In genomic region chr1:22976461-22977243, GRCh38 we compare ENCODE assay signal across 8 cellular contexts. TPM values are rescaled to one million over a fixed set of nuclear protein-coding genes. Genes with fewer than 3 reads are reported as not detected.
DNase-seq lines count a peak whose midpoint lies in the region; ATAC-seq and TF ChIP-seq lines count a peak whose summit lies in the region.

No MANE protein-coding gene starts in this region.

- H3K4me3 ChIP-seq in esophagus muscularis mucosa, result no peak overlapping the region
- H3K4me3 ChIP-seq in naive thymus-derived CD4-positive, alpha-beta T cell (ENCODE audit: low read length), result no peak overlapping the region

- TF ChIP-seq EP300 in esophagus muscularis mucosa (IDR thresholded peaks at IDR 0.05), result no peak

- 44% methylated on average over 7 of the region's 9 CpGs for WGBS in esophagus muscularis mucosa

- DNase-seq in GDM1 (lab: John Stamatoyannopoulos, UW), result peak; percentile 68
- DNase-seq in HUDEP-2 (lab: John Stamatoyannopoulos, UW; ENCODE audit: unreplicated experiment in 76 of 76), result peak in 68 of 76 experiments; percentile 14 to 82 (median 61)
- peak; percentile 79 for DNase-seq in NCI-H82 treated with DMSO at 0.1 percent for 48 hours (lab: John Stamatoyannopoulos, UW; ENCODE audit: unreplicated experiment)
- DNase-seq in activated CD8-positive, alpha-beta memory T cell treated with anti-CD3 and anti-CD28 coated beads for 24 hours, result peak; percentile 66
- DNase-seq in esophagus muscularis mucosa (ENCODE audit: extremely low spot score), result no peak
- peak in 8 of 9 donors; percentile 11 to 46 (median 38) for DNase-seq in naive thymus-derived CD4-positive, alpha-beta T cell
- peak; percentile 57 for DNase-seq in stimulated activated naive B cell treated with anti-CD40 and anti-IgM and Interleukin-4, amounts not matched to agents 10 μg/mL and 1 μg/mL and 100 μg/mL, for 72 hours

- CTCF ChIA-PET in naive thymus-derived CD4-positive, alpha-beta T cell (lab: Charles Lee), result interaction anchor here (1.0 kb wide), 1 partner anchor 92 kb away, joined by 4 read pairs; no protein-coding TSS in a partner anchor

- POLR2A ChIA-PET in naive thymus-derived CD4-positive, alpha-beta T cell (lab: Charles Lee), result no interaction called here

- no peak overlapping the region for H3K27ac ChIP-seq in esophagus muscularis mucosa (replicated peaks in 1 of 4)
- no peak overlapping the region for H3K27ac ChIP-seq in naive thymus-derived CD4-positive, alpha-beta T cell (ENCODE audit: low read depth, low read length)

- peak overlapping the region in 1 of 9 donors; percentile 72 for H3K27ac Mint-ChIP-seq in naive thymus-derived CD4-positive, alpha-beta T cell
- no peak overlapping the region for H3K27ac Mint-ChIP-seq in stimulated activated naive B cell treated with anti-CD40 and anti-IgM and Interleukin-4, amounts not matched to agents 10 μg/mL and 1 μg/mL and 100 μg/mL, for 72 hours

- no peak for TF ChIP-seq POLR2A in esophagus muscularis mucosa (IDR thresholded peaks at IDR 0.05; ENCODE audit: low read depth)

- intact Hi-C loops in esophagus muscularis mucosa (cut with DNase I), result no loop called here
- intact Hi-C loops in naive thymus-derived CD4-positive, alpha-beta T cell (cut with micrococcal nuclease), result loop anchor here (1.0 to 10.0 kb wide), 4 partner anchors 122 to 426 kb away; no protein-coding TSS in a partner anchor

- peak; percentile 95 for ATAC-seq in naive thymus-derived CD4-positive, alpha-beta T cell
- ATAC-seq in stimulated activated naive B cell treated with anti-CD40 and anti-IgM and Interleukin-4, amounts not matched to agents 10 μg/mL and 1 μg/mL and 100 μg/mL, for 72 hours (replicated peaks), result peak; percentile 98 to 99
- no peak for ATAC-seq in HG03139 (IDR thresholded peaks at IDR 0.05; ENCODE audit: unreplicated experiment)

- no peaks in the 10 kb centered on the region for H3K36me3 Mint-ChIP-seq in naive thymus-derived CD4-positive, alpha-beta T cell
- no peaks in the 10 kb centered on the region for H3K36me3 Mint-ChIP-seq in stimulated activated naive B cell treated with anti-CD40 and anti-IgM and Interleukin-4, amounts not matched to agents 10 μg/mL and 1 μg/mL and 100 μg/mL, for 72 hours

- no peaks in the 10 kb centered on the region for H3K36me3 ChIP-seq in esophagus muscularis mucosa
- H3K36me3 ChIP-seq in naive thymus-derived CD4-positive, alpha-beta T cell (ENCODE audit: control insufficient read depth in 2 of 3, insufficient read depth in 3 of 3, low read length in 3 of 3), result no peaks in the 10 kb centered on the region

- peak; percentile 39 to 59 (median 48) for TF ChIP-seq CTCF in esophagus muscularis mucosa (IDR thresholded peaks at IDR 0.05)

- H3K4me1 ChIP-seq in esophagus muscularis mucosa, result peaks cover 0 to 3% (median 0%) of the 10 kb centered on the region in 4 donors
- H3K4me1 ChIP-seq in naive thymus-derived CD4-positive, alpha-beta T cell (ENCODE audit: control insufficient read depth in 2 of 2, insufficient read depth in 2 of 2, low read length in 2 of 2), result no peaks in the 10 kb centered on the region

- peaks cover 0 to 3% (median 0%) of the 10 kb centered on the region in 7 donors for H3K4me1 Mint-ChIP-seq in naive thymus-derived CD4-positive, alpha-beta T cell
- peaks cover 0 to 6% of the 10 kb centered on the region in 2 donors for H3K4me1 Mint-ChIP-seq in stimulated activated naive B cell treated with anti-CD40 and anti-IgM and Interleukin-4, amounts not matched to agents 10 μg/mL and 1 μg/mL and 100 μg/mL, for 72 hours

- no peak overlapping the region for H3K4me3 Mint-ChIP-seq in naive thymus-derived CD4-positive, alpha-beta T cell
- H3K4me3 Mint-ChIP-seq in stimulated activated naive B cell treated with anti-CD40 and anti-IgM and Interleukin-4, amounts not matched to agents 10 μg/mL and 1 μg/mL and 100 μg/mL, for 72 hours, result no peak overlapping the region

- peaks cover 0 to 39% (median 0%) of the 10 kb centered on the region in 4 donors for H3K27me3 ChIP-seq in esophagus muscularis mucosa
- no peaks in the 10 kb centered on the region for H3K27me3 ChIP-seq in naive thymus-derived CD4-positive, alpha-beta T cell (ENCODE audit: control insufficient read depth in 2 of 2, insufficient read depth in 2 of 2, low read length in 2 of 2)

- no peaks in the 10 kb centered on the region for H3K9me3 ChIP-seq in esophagus muscularis mucosa
- H3K9me3 ChIP-seq in naive thymus-derived CD4-positive, alpha-beta T cell (ENCODE audit: control insufficient read depth in 2 of 3, low read length in 3 of 3), result no peaks in the 10 kb centered on the region

- peaks cover 20 to 39% (median 22%) of the 10 kb centered on the region in 5 donors for H3K27me3 Mint-ChIP-seq in naive thymus-derived CD4-positive, alpha-beta T cell
- peaks cover 20 to 59% of the 10 kb centered on the region in 2 donors for H3K27me3 Mint-ChIP-seq in stimulated activated naive B cell treated with anti-CD40 and anti-IgM and Interleukin-4, amounts not matched to agents 10 μg/mL and 1 μg/mL and 100 μg/mL, for 72 hours

- no peaks in the 10 kb centered on the region for H3K9me3 Mint-ChIP-seq in naive thymus-derived CD4-positive, alpha-beta T cell
- no peaks in the 10 kb centered on the region for H3K9me3 Mint-ChIP-seq in stimulated activated naive B cell treated with anti-CD40 and anti-IgM and Interleukin-4, amounts not matched to agents 10 μg/mL and 1 μg/mL and 100 μg/mL, for 72 hours

RNA-seq across cellular contexts. Expression of gene LACTBL1, which starts 4.0 kb away (rescaled TPM):
- not detected for total RNA-seq in esophagus muscularis mucosa
- not detected for total RNA-seq in naive thymus-derived CD4-positive, alpha-beta T cell
- not detected for polyA plus RNA-seq in naive thymus-derived CD4-positive, alpha-beta T cell

RNA-seq across cellular contexts. Expression of gene TEX46, which starts 39.0 kb away (rescaled TPM):
- not detected for total RNA-seq in esophagus muscularis mucosa
- total RNA-seq in naive thymus-derived CD4-positive, alpha-beta T cell, result 1 to 10 TPM in 2 of 5 experiments, not detected in 3; 1.1 to 1.5 TPM
- not detected for polyA plus RNA-seq in naive thymus-derived CD4-positive, alpha-beta T cell

RNA-seq across cellular contexts. Expression of gene KDM1A, which starts 42.6 kb away (rescaled TPM):
- 10 to 100 TPM; 39.0 to 70.2 (median 51.1) TPM for total RNA-seq in esophagus muscularis mucosa
- 10 to 100 TPM; 40.6 to 56.0 (median 47.7) TPM for total RNA-seq in naive thymus-derived CD4-positive, alpha-beta T cell
- 10 to 100 TPM; 48.4 to 62.1 TPM for polyA plus RNA-seq in naive thymus-derived CD4-positive, alpha-beta T cell
